ENCODE assay signal across 27 cellular contexts in the genomic region with DNA sequence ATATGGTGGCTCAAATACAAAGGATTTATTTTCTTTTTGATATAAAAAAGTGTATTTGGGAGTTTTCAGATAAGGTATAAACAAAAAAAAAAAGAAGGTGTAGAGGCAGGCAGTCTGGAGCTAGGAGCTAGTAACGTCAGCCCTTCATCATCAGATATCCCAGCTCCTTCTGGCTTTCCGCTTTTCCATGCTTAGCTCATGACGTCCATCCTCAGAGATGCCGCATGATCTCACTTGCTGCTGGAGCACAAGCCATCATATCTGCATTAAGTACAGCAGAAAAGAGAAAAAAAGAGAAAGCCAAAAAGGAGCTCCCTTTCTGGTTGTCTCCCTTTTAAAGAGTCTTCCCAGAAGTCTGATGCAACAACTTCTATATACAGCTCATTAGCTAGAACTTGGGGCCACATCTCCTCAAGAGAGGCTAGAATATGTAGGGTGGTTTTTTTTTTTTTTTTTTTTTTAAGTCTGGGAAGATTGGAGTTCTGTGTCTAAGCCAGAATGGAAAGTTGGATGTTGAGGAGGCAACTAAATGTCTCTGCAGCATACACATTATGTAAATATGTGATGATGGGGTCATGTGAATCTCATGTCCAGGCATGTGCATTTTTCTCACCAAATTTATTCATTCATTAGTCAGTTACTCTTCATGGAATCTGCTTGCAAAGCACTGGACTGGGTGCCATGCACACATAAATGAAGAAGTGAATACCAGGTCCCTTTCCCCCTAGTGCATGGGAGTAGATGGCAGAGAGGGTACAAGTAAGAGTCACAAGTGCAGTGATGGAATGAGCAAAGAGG.
"Had no signal": no experiment of that assay in that cellular context is flagged by ENCODE, and none has a peak within 500 bp of the region (broad histone marks: within the 10 kb centered on the region; RNA-seq: fewer than 3 reads in every experiment).

No MANE protein-coding gene starts in this region.

- H3K9me3 ChIP-seq: adrenal gland, mucosa of descending colon, pancreas, prostate gland, tibial artery had no signal

- H3K27ac Mint-ChIP-seq: activated naive CD8-positive, alpha-beta T cell treated with anti-CD3 and anti-CD28 coated beads for 36 hours; activated T-cell treated with anti-CD3 and anti-CD28 coated beads, Interleukin-2, amount 50 U/mL, for 72 hours; natural killer cell treated with Interleukin-12 subunit alpha and Interleukin-12 subunit beta and Interleukin-15 and Interleukin-18, amount 100 ng/mL, for 72 hours; stimulated activated effector memory CD8-positive, alpha-beta T cell treated with anti-CD3 and anti-CD28 coated beads, Interleukin-12 subunit alpha, Interleukin-12 subunit beta, amount 100 ng/mL, for 72 hours had no signal

- H3K4me1 ChIP-seq: pancreas, prostate gland had no signal

- H3K27me3 Mint-ChIP-seq: activated naive CD8-positive, alpha-beta T cell treated with anti-CD3 and anti-CD28 coated beads for 36 hours; central memory CD8-positive, alpha-beta T cell had no signal

- FAIRE-seq: pancreas had no signal

- H3K36me3 ChIP-seq: adrenal gland, pancreas, prostate gland, tibial artery had no signal

- H3K4me3 ChIP-seq: adrenal gland, heart right ventricle, left lung, lower lobe of right lung, mucosa of descending colon, pancreas, prostate gland, skin epidermis, stomach, tibial artery had no signal

- H3K27me3 ChIP-seq: adrenal gland, heart right ventricle, left lung, pancreas, stomach, tibial artery had no signal

- H3K4me3 Mint-ChIP-seq: activated naive CD8-positive, alpha-beta T cell treated with anti-CD3 and anti-CD28 coated beads for 36 hours; activated T-cell treated with anti-CD3 and anti-CD28 coated beads, Interleukin-2, amount 50 U/mL, for 72 hours; central memory CD8-positive, alpha-beta T cell; natural killer cell treated with Interleukin-12 subunit alpha and Interleukin-12 subunit beta and Interleukin-15 and Interleukin-18, amount 100 ng/mL, for 72 hours; stimulated activated effector memory CD8-positive, alpha-beta T cell treated with anti-CD3 and anti-CD28 coated beads, Interleukin-12 subunit alpha, Interleukin-12 subunit beta, amount 100 ng/mL, for 72 hours had no signal

- DNase-seq: activated CD4-positive, alpha-beta T cell treated with anti-CD3 and anti-CD28 coated beads for 4 hours; activated CD4-positive, alpha-beta T cell treated with anti-CD3 and anti-CD28 coated beads, Interleukin-2, amount 50 U/mL, for 4 hours; activated naive CD4-positive, alpha-beta T cell treated with Interleukin-2 at 50 U/mL for 16 hours; activated naive CD8-positive, alpha-beta T cell treated with anti-CD3 and anti-CD28 coated beads for 36 hours; activated T-cell treated with anti-CD3 and anti-CD28 coated beads for 4 hours; activated T-cell treated with anti-CD3 and anti-CD28 coated beads, Interleukin-2, amount 50 U/mL, for 72 hours; adrenal gland; dermis blood vessel endothelial cell; effector CD4-positive, alpha-beta T cell; heart right ventricle; left lung; lower lobe of right lung; mucosa of descending colon; nucleus accumbens; pancreas; retina; stimulated activated CD4-positive, alpha-beta T cell treated with anti-CD3 and anti-CD28 coated beads, Interleukin-12 subunit alpha, Interleukin-12 subunit beta, amount 100 ng/mL, for 4 hours; stimulated activated CD4-positive, alpha-beta T cell treated with anti-CD3 and anti-CD28 coated beads, Interleukin-4, amount 100 ng/mL, for 24 hours; stomach; tibial artery had no signal

- H3K27ac ChIP-seq: adrenal gland, epithelial cell of prostate, heart right ventricle, left lung, lower lobe of right lung, pancreas, prostate gland, skin epidermis, stomach, tibial artery had no signal

- ATAC-seq: activated T-cell treated with anti-CD3 and anti-CD28 coated beads, Interleukin-2, amount 50 U/mL, for 72 hours; heart right ventricle; left lung; lower lobe of right lung; mucosa of descending colon; natural killer cell treated with Interleukin-12 subunit alpha and Interleukin-12 subunit beta and Interleukin-15 and Interleukin-18, amount 100 ng/mL, for 72 hours; pancreas; sciatic nerve; stimulated activated effector memory CD8-positive, alpha-beta T cell treated with anti-CD3 and anti-CD28 coated beads, Interleukin-12 subunit alpha, Interleukin-12 subunit beta, amount 100 ng/mL, for 72 hours had no signal

- H3K4me1 Mint-ChIP-seq: central memory CD8-positive, alpha-beta T cell; stimulated activated effector memory CD8-positive, alpha-beta T cell treated with anti-CD3 and anti-CD28 coated beads, Interleukin-12 subunit alpha, Interleukin-12 subunit beta, amount 100 ng/mL, for 72 hours had no signal
